Comparison of ENCODE assay signal across 16 cellular contexts in the genomic region with DNA sequence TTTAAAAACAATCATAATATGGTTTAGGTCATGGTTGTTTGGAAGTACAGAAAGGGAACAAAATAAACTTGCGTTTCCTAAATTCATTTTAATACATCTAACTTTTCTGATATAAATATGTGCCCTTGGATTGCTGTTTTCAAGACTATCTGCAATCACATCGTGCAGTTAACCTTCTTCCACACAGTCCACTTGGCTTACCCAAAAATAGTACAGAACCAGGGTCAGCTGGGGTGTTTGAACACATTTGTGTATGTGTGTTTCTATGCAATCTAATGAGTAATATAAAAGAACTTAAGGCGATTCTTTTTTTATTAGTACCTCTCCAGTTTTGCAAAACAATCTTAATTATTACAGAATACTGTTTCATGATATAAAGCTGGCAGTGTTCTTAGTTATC. TPM values are rescaled to one million over a fixed set of nuclear protein-coding genes. Genes with fewer than 3 reads are reported as not detected.
A peak's percentile ranks its signal among the peaks of the same experiment; 100 is the strongest.
DNase-seq lines count a peak whose midpoint lies in the region; ATAC-seq and TF ChIP-seq lines count a peak whose summit lies in the region.
"Had no signal": no experiment of that assay in that cellular context is flagged by ENCODE, and none has a peak within 500 bp of the region (broad histone marks: within the 10 kb centered on the region; RNA-seq: fewer than 3 reads in every experiment).

No MANE protein-coding gene starts in this region.

- no peaks in the 10 kb centered on the region for H3K9me3 Mint-ChIP-seq in activated naive CD4-positive, alpha-beta T cell treated with anti-CD3 and anti-CD28 coated beads, Interleukin-2, amount 50 U/mL, for 24 hours
- H3K9me3 Mint-ChIP-seq in activated naive CD4-positive, alpha-beta T cell treated with anti-CD3 and anti-CD28 coated beads, Interleukin-2, amount 50 U/mL, for 72 hours = no peaks in the 10 kb centered on the region
- peaks cover 0 to 3% of the 10 kb centered on the region in 2 donors for H3K9me3 Mint-ChIP-seq in stimulated activated naive B cell treated with anti-CD40 and anti-IgM and Interleukin-4, amounts not matched to agents 10 μg/mL and 1 μg/mL and 100 μg/mL, for 72 hours
- H3K9me3 Mint-ChIP-seq: endodermal cell had no signal

- H2AFZ ChIP-seq in PC-9 = no peak overlapping the region
- H2AFZ ChIP-seq: parathyroid adenoma had no signal

- no peaks in the 10 kb centered on the region for H3F3A ChIP-seq in PC-9 (ENCODE audit: insufficient read depth, low read depth)

- no peak overlapping the region for H3K4me2 ChIP-seq in PC-9

- H3K27ac ChIP-seq in PC-9 = no peak overlapping the region
- H3K27ac ChIP-seq: breast epithelium, parathyroid adenoma, vagina had no signal

- no peaks in the 10 kb centered on the region for H3K27me3 ChIP-seq in PC-9 (ENCODE audit: insufficient read depth, low read depth)
- H3K27me3 ChIP-seq: breast epithelium, vagina had no signal

- no peaks in the 10 kb centered on the region for H3K79me2 ChIP-seq in PC-9 (ENCODE audit: low read depth)
- H3K79me2 ChIP-seq: parathyroid adenoma had no signal

- no peaks in the 10 kb centered on the region for H3K9me2 ChIP-seq in PC-9 (ENCODE audit: insufficient read depth)

- DNase-seq in activated naive CD4-positive, alpha-beta T cell treated with Interleukin-2 at 50 U/mL for 16 hours = no peak
- DNase-seq in NB4 (ENCODE audit: low read depth) (peak; percentile 15), erythroblast (lab: John Stamatoyannopoulos, UW) (no peak), G401 (ENCODE audit: low spot score) (no peak), PC-9 (no peak)
- DNase-seq in activated naive CD4-positive, alpha-beta T cell treated with anti-CD3 and anti-CD28 coated beads, Interleukin-2, amount 50 U/mL, for 72 hours (ENCODE audit: low spot score in 2 of 2) = no peak
- DNase-seq in stimulated activated naive B cell treated with anti-CD40 and anti-IgM and Interleukin-4, amounts not matched to agents 10 μg/mL and 1 μg/mL and 100 μg/mL, for 72 hours = no peak
- DNase-seq: DMS 273 treated with DMSO at 0.1 percent for 48 hours, endodermal cell, hypothalamus, left colon, NCI-H2171 had no signal

- BruUV-seq in PC-9 (replicated peaks; lab: Mats Ljungman, UMichigan) = no TSS peak

- H3K4me3 ChIP-seq in NB4 (ENCODE audit: low read depth, low read length) = peak overlapping the region; percentile 54
- no peak overlapping the region for H3K4me3 ChIP-seq in PC-9
- H3K4me3 ChIP-seq: breast epithelium, vagina had no signal

- POLR2A ChIA-PET in PC-9 (lab: Charles Lee; ENCODE audit: unreplicated experiment) = no interaction called here

- peaks cover 79% of the 10 kb centered on the region for H3K4me1 Mint-ChIP-seq in activated naive CD4-positive, alpha-beta T cell treated with anti-CD3 and anti-CD28 coated beads, Interleukin-2, amount 50 U/mL, for 24 hours
- peaks cover 30 to 57% of the 10 kb centered on the region in 2 donors for H3K4me1 Mint-ChIP-seq in stimulated activated naive B cell treated with anti-CD40 and anti-IgM and Interleukin-4, amounts not matched to agents 10 μg/mL and 1 μg/mL and 100 μg/mL, for 72 hours
- H3K4me1 Mint-ChIP-seq: endodermal cell had no signal

- H3K4me1 ChIP-seq in PC-9 (replicated peaks; ENCODE audit: insufficient read depth) = no peaks in the 10 kb centered on the region
- H3K4me1 ChIP-seq: breast epithelium, parathyroid adenoma had no signal

- H3K4me3 Mint-ChIP-seq in activated naive CD4-positive, alpha-beta T cell treated with anti-CD3 and anti-CD28 coated beads, Interleukin-2, amount 50 U/mL, for 24 hours = peak overlapping the region; percentile 79
- peak overlapping the region; percentile 46 to 54 for H3K4me3 Mint-ChIP-seq in stimulated activated naive B cell treated with anti-CD40 and anti-IgM and Interleukin-4, amounts not matched to agents 10 μg/mL and 1 μg/mL and 100 μg/mL, for 72 hours
- H3K4me3 Mint-ChIP-seq: endodermal cell had no signal

- no peaks in the 10 kb centered on the region for H3K36me3 ChIP-seq in PC-9 (ENCODE audit: low read depth)
- H3K36me3 ChIP-seq: breast epithelium, vagina had no signal

- in situ Hi-C loops in G401 (cut with HindIII; ENCODE audit: low sequenced_read_pairs) = no loop called here

- TF ChIP-seq POLR2A in NB4 (IDR thresholded peaks at IDR 0.05; ENCODE audit: extremely low read depth, insufficient read length) = no peak
- no peak for TF ChIP-seq POLR2A in erythroblast (IDR thresholded peaks at IDR 0.05; ENCODE audit: low read length)

- H3K9me3 ChIP-seq in PC-9 (ENCODE audit: insufficient read depth, low read depth) = no peaks in the 10 kb centered on the region
- H3K9me3 ChIP-seq: breast epithelium, vagina had no signal

- H3K27ac Mint-ChIP-seq in activated naive CD4-positive, alpha-beta T cell treated with anti-CD3 and anti-CD28 coated beads, Interleukin-2, amount 50 U/mL, for 24 hours = peak overlapping the region; percentile 97
- peak overlapping the region; percentile 86 to 98 for H3K27ac Mint-ChIP-seq in activated naive CD4-positive, alpha-beta T cell treated with anti-CD3 and anti-CD28 coated beads, Interleukin-2, amount 50 U/mL, for 72 hours
- no peak overlapping the region for H3K27ac Mint-ChIP-seq in stimulated activated naive B cell treated with anti-CD40 and anti-IgM and Interleukin-4, amounts not matched to agents 10 μg/mL and 1 μg/mL and 100 μg/mL, for 72 hours
- H3K27ac Mint-ChIP-seq: endodermal cell had no signal

- intact Hi-C loops in PC-9 (cut with micrococcal nuclease; ENCODE audit: unreplicated experiment) = no loop called here

- CTCF ChIA-PET in PC-9 (lab: Charles Lee) = no interaction called here

- ATAC-seq in activated naive CD4-positive, alpha-beta T cell treated with anti-CD3 and anti-CD28 coated beads, Interleukin-2, amount 50 U/mL, for 72 hours = no peak
- ATAC-seq in stimulated activated naive B cell treated with anti-CD40 and anti-IgM and Interleukin-4, amounts not matched to agents 10 μg/mL and 1 μg/mL and 100 μg/mL, for 72 hours (replicated peaks) = no peak
- ATAC-seq: left colon had no signal

- H3K27me3 Mint-ChIP-seq in activated naive CD4-positive, alpha-beta T cell treated with anti-CD3 and anti-CD28 coated beads, Interleukin-2, amount 50 U/mL, for 24 hours = no peaks in the 10 kb centered on the region
- H3K27me3 Mint-ChIP-seq in stimulated activated naive B cell treated with anti-CD40 and anti-IgM and Interleukin-4, amounts not matched to agents 10 μg/mL and 1 μg/mL and 100 μg/mL, for 72 hours = no peaks in the 10 kb centered on the region

- TF ChIP-seq CTCF in NB4 (IDR thresholded peaks at IDR 0.05; ENCODE audit: low read depth, low read length) (no peak), PC-9 (conservative IDR thresholded peaks at IDR 0.05) (no peak)

- no peaks in the 10 kb centered on the region for H4K20me1 ChIP-seq in PC-9 (ENCODE audit: insufficient read depth)

- H3K36me3 Mint-ChIP-seq in activated naive CD4-positive, alpha-beta T cell treated with anti-CD3 and anti-CD28 coated beads, Interleukin-2, amount 50 U/mL, for 24 hours = peaks cover 30% of the 10 kb centered on the region
- H3K36me3 Mint-ChIP-seq in activated naive CD4-positive, alpha-beta T cell treated with anti-CD3 and anti-CD28 coated beads, Interleukin-2, amount 50 U/mL, for 72 hours = peaks cover 6 to 32% of the 10 kb centered on the region in 2 donors
- H3K36me3 Mint-ChIP-seq in stimulated activated naive B cell treated with anti-CD40 and anti-IgM and Interleukin-4, amounts not matched to agents 10 μg/mL and 1 μg/mL and 100 μg/mL, for 72 hours = peaks cover 39 to 53% of the 10 kb centered on the region in 2 donors

RNA-seq across cellular contexts. Expression of gene SAMSN1, which starts 19.9 kb away (rescaled TPM):
- 10 to 100 TPM; 74.5 to 89.4 TPM for total RNA-seq in activated naive CD4-positive, alpha-beta T cell treated with anti-CD3 and anti-CD28 coated beads, Interleukin-2, amount 50 U/mL, for 72 hours
- not detected in 2 replicates for total RNA-seq in G401 (2014; rRNA removed; shearing (Covaris generic))
- 0.41 TPM in 1 of 2 replicates, not detected in the other for total RNA-seq in PC-9 (2021)

Comparison
In these comparisons a context has a peak if more than half of its experiments do, and no peak if none do; other contexts are left out.
1. RNA of gene SAMSN1, which starts 19.9 kb away (total RNA-seq): 74.5 to 89.4 TPM in activated naive CD4-positive, alpha-beta T cell treated with anti-CD3 and anti-CD28 coated beads, Interleukin-2, amount 50 U/mL, for 72 hours; 0.41 TPM in PC-9 and not detected in G401; every median in the first group is over 10 times any median in the second.